Comparison of ENCODE assay signal across 32 cellular contexts in genomic region chr10:101087376-101087775, GRCh38. TPM values are rescaled to one million over a fixed set of nuclear protein-coding genes. Genes with fewer than 3 reads are reported as not detected.
"Had no signal": no experiment of that assay in that cellular context is flagged by ENCODE, and none has a peak within 500 bp of the region (broad histone marks: within the 10 kb centered on the region; RNA-seq: fewer than 3 reads in every experiment).

No MANE protein-coding gene starts in this region.

- H3K4me1 Mint-ChIP-seq: stimulated activated effector memory CD8-positive, alpha-beta T cell treated with anti-CD3 and anti-CD28 coated beads, Interleukin-12 subunit alpha, Interleukin-12 subunit beta, amount 100 ng/mL, for 72 hours; stimulated activated memory B cell treated with anti-CD40 and anti-IgM and Interleukin-4, amounts not matched to agents 10 μg/mL and 1 μg/mL and 100 μg/mL, for 72 hours; stimulated activated naive CD8-positive, alpha-beta T cell treated with anti-CD3 and anti-CD28 coated beads, Interleukin-15, amount 100 ng/mL, for 72 hours had no signal

- H3K9me3 Mint-ChIP-seq: stimulated activated effector memory CD8-positive, alpha-beta T cell treated with anti-CD3 and anti-CD28 coated beads, Interleukin-12 subunit alpha, Interleukin-12 subunit beta, amount 100 ng/mL, for 72 hours; stimulated activated memory B cell treated with anti-CD40 and anti-IgM and Interleukin-4, amounts not matched to agents 10 μg/mL and 1 μg/mL and 100 μg/mL, for 72 hours; stimulated activated naive B cell treated with anti-CD40 and anti-IgM and Interleukin-4, amounts not matched to agents 10 μg/mL and 1 μg/mL and 100 μg/mL, for 72 hours; stimulated activated naive CD8-positive, alpha-beta T cell treated with anti-CD3 and anti-CD28 coated beads, Interleukin-15, amount 100 ng/mL, for 72 hours; stimulated activated naive CD8-positive, alpha-beta T cell treated with anti-CD3 and anti-CD28 coated beads, Interleukin-15, Interleukin-2, amounts not matched to agents 100 ng/mL and 50 ng/mL, for 24 hours; type B pancreatic cell had no signal

- H3K36me3 Mint-ChIP-seq: stimulated activated effector memory CD8-positive, alpha-beta T cell treated with anti-CD3 and anti-CD28 coated beads, Interleukin-12 subunit alpha, Interleukin-12 subunit beta, amount 100 ng/mL, for 72 hours; stimulated activated memory B cell treated with anti-CD40 and anti-IgM and Interleukin-4, amounts not matched to agents 10 μg/mL and 1 μg/mL and 100 μg/mL, for 72 hours; stimulated activated naive B cell treated with anti-CD40 and anti-IgM and Interleukin-4, amounts not matched to agents 10 μg/mL and 1 μg/mL and 100 μg/mL, for 72 hours; type B pancreatic cell had no signal

- H3K27ac ChIP-seq: stomach, suprapubic skin, testis, thoracic aorta, thyroid gland, tibial artery, tibial nerve, transverse colon, upper lobe of left lung, upper lobe of right lung, uterus, vagina had no signal

- H3K9me3 ChIP-seq: stomach, suprapubic skin, testis, thoracic aorta, thyroid gland, tibial artery, tibial nerve, transverse colon, upper lobe of left lung, upper lobe of right lung, uterus, vagina had no signal

- H3K27me3 ChIP-seq: testis, thyroid gland, vagina had no signal

- DNase-seq: stimulated activated CD4-positive, alpha-beta T cell treated with anti-CD3 and anti-CD28 coated beads, Interleukin-2, amount 100 ng/mL, for 48 hours; stimulated activated CD4-positive, alpha-beta T cell treated with anti-CD3 and anti-CD28 coated beads, Interleukin-4, amount 100 ng/mL, for 1 hour; stimulated activated CD4-positive, alpha-beta T cell treated with anti-CD3 and anti-CD28 coated beads, Interleukin-4, amount 100 ng/mL, for 24 hours; stimulated activated CD4-positive, alpha-beta T cell treated with anti-CD3 and anti-CD28 coated beads, Interleukin-4, amount 100 ng/mL, for 4 hours; stimulated activated CD8-positive, alpha-beta memory T cell treated with anti-CD3 and anti-CD28 coated beads, Interleukin-4, amount 100 ng/mL, for 48 hours; stimulated activated naive B cell treated with anti-CD40 and anti-IgM and Interleukin-4, amounts not matched to agents 10 μg/mL and 1 μg/mL and 100 μg/mL, for 72 hours; stimulated activated naive CD4-positive, alpha-beta T cell; stimulated activated naive CD4-positive, alpha-beta T cell treated with Interleukin-2 at 50 U/mL for 16 hours; stimulated activated naive CD8-positive, alpha-beta T cell treated with anti-CD3 and anti-CD28 coated beads, Interleukin-15, amount 100 ng/mL, for 72 hours; stimulated activated naive CD8-positive, alpha-beta T cell treated with anti-CD3 and anti-CD28 coated beads, Interleukin-15, Interleukin-2, amounts not matched to agents 100 U/mL and 50 U/mL, for 24 hours; stomach; substantia nigra; testis; thyroid gland; tibial artery; transverse colon; trophoblast cell; upper lobe of right lung; uterus had no signal

- H3K27ac Mint-ChIP-seq: stimulated activated effector memory CD8-positive, alpha-beta T cell treated with anti-CD3 and anti-CD28 coated beads, Interleukin-12 subunit alpha, Interleukin-12 subunit beta, amount 100 ng/mL, for 72 hours; stimulated activated memory B cell treated with anti-CD40 and anti-IgM and Interleukin-4, amounts not matched to agents 10 μg/mL and 1 μg/mL and 100 μg/mL, for 72 hours; stimulated activated naive B cell treated with anti-CD40 and anti-IgM and Interleukin-4, amounts not matched to agents 10 μg/mL and 1 μg/mL and 100 μg/mL, for 72 hours; stimulated activated naive CD8-positive, alpha-beta T cell treated with anti-CD3 and anti-CD28 coated beads, Interleukin-15, Interleukin-2, amounts not matched to agents 100 ng/mL and 50 ng/mL, for 24 hours; type B pancreatic cell had no signal

- H3K36me3 ChIP-seq: stomach, suprapubic skin, thoracic aorta, thyroid gland, tibial artery, tibial nerve, transverse colon, upper lobe of left lung, upper lobe of right lung, uterus, vagina had no signal

- H3K4me3 Mint-ChIP-seq: stimulated activated effector memory CD8-positive, alpha-beta T cell treated with anti-CD3 and anti-CD28 coated beads, Interleukin-12 subunit alpha, Interleukin-12 subunit beta, amount 100 ng/mL, for 72 hours; stimulated activated memory B cell treated with anti-CD40 and anti-IgM and Interleukin-4, amounts not matched to agents 10 μg/mL and 1 μg/mL and 100 μg/mL, for 72 hours; stimulated activated naive B cell treated with anti-CD40 and anti-IgM and Interleukin-4, amounts not matched to agents 10 μg/mL and 1 μg/mL and 100 μg/mL, for 72 hours; stimulated activated naive CD8-positive, alpha-beta T cell treated with anti-CD3 and anti-CD28 coated beads, Interleukin-15, amount 100 ng/mL, for 72 hours; stimulated activated naive CD8-positive, alpha-beta T cell treated with anti-CD3 and anti-CD28 coated beads, Interleukin-15, Interleukin-2, amounts not matched to agents 100 ng/mL and 50 ng/mL, for 24 hours; type B pancreatic cell had no signal

- H3K4me3 ChIP-seq: stomach, suprapubic skin, testis, thoracic aorta, thyroid gland, tibial artery, tibial nerve, transverse colon, upper lobe of left lung, upper lobe of right lung, uterus, vagina had no signal

- H3K4me1 ChIP-seq: stomach, testis, thyroid gland, tibial artery, tibial nerve, upper lobe of left lung, upper lobe of right lung, uterus, vagina had no signal

RNA-seq across cellular contexts. Expression of gene TLX1, which starts 43.7 kb away (rescaled TPM):
- total RNA-seq: subcutaneous adipose tissue, suprapubic skin, temporal lobe, thoracic aorta, thyroid gland, tibial nerve, upper lobe of left lung, upper lobe of right lung, ureter, urinary bladder, uterus, vagina had no signal
